Comparison of ENCODE assay signal across 26 cellular contexts in genomic region chr12:27005495-27005894, GRCh38.
"Had no signal": no experiment of that assay in that cellular context is flagged by ENCODE, and none has a peak within 500 bp of the region (broad histone marks: within the 10 kb centered on the region; RNA-seq: fewer than 3 reads in every experiment).

No MANE protein-coding gene starts in this region.

- H3K4me3 ChIP-seq: hepatocyte, left ventricle myocardium inferior, ovary, prostate gland, thyroid gland had no signal

- DNase-seq: activated CD4-positive, alpha-beta T cell treated with anti-CD3 and anti-CD28 coated beads, Interleukin-2, amount 10 ng/mL, durations not matched to agents 7 days and 5 days; activated CD4-positive, CD25-positive, alpha-beta regulatory T cell treated with anti-CD3 and anti-CD28 coated beads, Interleukin-2, amount 50 U/mL, for 72 hours; activated CD8-positive, alpha-beta memory T cell treated with anti-CD3 and anti-CD28 coated beads, Interleukin-2, amount 10 ng/mL, durations not matched to agents 7 days and 5 days; activated CD8-positive, alpha-beta T cell treated with anti-CD3 and anti-CD28 coated beads for 36 hours; activated gamma-delta T cell; activated naive CD4-positive, alpha-beta T cell treated with anti-CD3 and anti-CD28 coated beads, Interleukin-2, amount 50 U/mL, for 16 hours; activated naive CD8-positive, alpha-beta T cell treated with anti-CD3 and anti-CD28 coated beads, Interleukin-2, amount 50 U/mL, for 24 hours; activated T-cell treated with anti-CD3 and anti-CD28 coated beads for 4 hours; caudate nucleus; dermis blood vessel endothelial cell; effector CD8-positive, alpha-beta T cell; erythroblast; foreskin keratinocyte; immature natural killer cell; kidney glomerular epithelial cell; left ventricle myocardium inferior; midbrain; natural killer cell; ovary; stimulated activated CD4-positive, alpha-beta T cell treated with anti-CD3 and anti-CD28 coated beads, Interleukin-4, amount 100 ng/mL, for 24 hours; stimulated activated naive CD4-positive, alpha-beta T cell treated with Interleukin-2 at 50 U/mL for 16 hours; thyroid gland had no signal

- H3K4me1 ChIP-seq: prostate gland, thyroid gland had no signal

- H3K9me3 Mint-ChIP-seq: activated CD4-positive, alpha-beta T cell treated with anti-CD3 and anti-CD28 coated beads, Interleukin-2, amount 10 ng/mL, durations not matched to agents 7 days and 5 days; activated CD8-positive, alpha-beta T cell treated with anti-CD3 and anti-CD28 coated beads for 36 hours; activated naive CD8-positive, alpha-beta T cell treated with anti-CD3 and anti-CD28 coated beads, Interleukin-2, amount 50 U/mL, for 24 hours; brain; immature natural killer cell; natural killer cell had no signal

- H3K36me3 Mint-ChIP-seq: natural killer cell had no signal

- H3K27me3 ChIP-seq: foreskin keratinocyte, hepatocyte, ovary, thyroid gland had no signal

- ATAC-seq: activated CD8-positive, alpha-beta memory T cell treated with anti-CD3 and anti-CD28 coated beads, Interleukin-2, amount 10 ng/mL, durations not matched to agents 7 days and 5 days; activated CD8-positive, alpha-beta T cell treated with anti-CD3 and anti-CD28 coated beads for 36 hours; activated naive CD8-positive, alpha-beta T cell treated with anti-CD3 and anti-CD28 coated beads, Interleukin-2, amount 50 U/mL, for 24 hours; foreskin keratinocyte; natural killer cell had no signal

- H3K27me3 Mint-ChIP-seq: activated CD4-positive, alpha-beta T cell treated with anti-CD3 and anti-CD28 coated beads, Interleukin-2, amount 10 ng/mL, durations not matched to agents 7 days and 5 days; activated CD8-positive, alpha-beta memory T cell treated with anti-CD3 and anti-CD28 coated beads, Interleukin-2, amount 10 ng/mL, durations not matched to agents 7 days and 5 days; activated CD8-positive, alpha-beta T cell treated with anti-CD3 and anti-CD28 coated beads for 36 hours; activated naive CD8-positive, alpha-beta T cell treated with anti-CD3 and anti-CD28 coated beads, Interleukin-2, amount 50 U/mL, for 24 hours; brain had no signal

- H3K4me3 Mint-ChIP-seq: activated CD4-positive, alpha-beta T cell treated with anti-CD3 and anti-CD28 coated beads, Interleukin-2, amount 10 ng/mL, durations not matched to agents 7 days and 5 days; activated CD8-positive, alpha-beta memory T cell treated with anti-CD3 and anti-CD28 coated beads, Interleukin-2, amount 10 ng/mL, durations not matched to agents 7 days and 5 days; activated CD8-positive, alpha-beta T cell treated with anti-CD3 and anti-CD28 coated beads for 36 hours; activated naive CD8-positive, alpha-beta T cell treated with anti-CD3 and anti-CD28 coated beads, Interleukin-2, amount 50 U/mL, for 24 hours; immature natural killer cell; natural killer cell had no signal

- H3K27ac ChIP-seq: foreskin keratinocyte, hepatocyte, left ventricle myocardium inferior, ovary, prostate gland, thyroid gland, VCaP had no signal

- H3K27ac Mint-ChIP-seq: activated CD4-positive, alpha-beta T cell treated with anti-CD3 and anti-CD28 coated beads, Interleukin-2, amount 10 ng/mL, durations not matched to agents 7 days and 5 days; activated CD8-positive, alpha-beta memory T cell treated with anti-CD3 and anti-CD28 coated beads, Interleukin-2, amount 10 ng/mL, durations not matched to agents 7 days and 5 days; activated CD8-positive, alpha-beta T cell treated with anti-CD3 and anti-CD28 coated beads for 36 hours; activated naive CD8-positive, alpha-beta T cell treated with anti-CD3 and anti-CD28 coated beads, Interleukin-2, amount 50 U/mL, for 24 hours; immature natural killer cell; natural killer cell had no signal

- H3K9me3 ChIP-seq: left ventricle myocardium inferior, ovary, prostate gland, thyroid gland had no signal

- H3K36me3 ChIP-seq: ovary, prostate gland, thyroid gland had no signal
